ENCODE assay signal across 9 cellular contexts in the genomic region with DNA sequence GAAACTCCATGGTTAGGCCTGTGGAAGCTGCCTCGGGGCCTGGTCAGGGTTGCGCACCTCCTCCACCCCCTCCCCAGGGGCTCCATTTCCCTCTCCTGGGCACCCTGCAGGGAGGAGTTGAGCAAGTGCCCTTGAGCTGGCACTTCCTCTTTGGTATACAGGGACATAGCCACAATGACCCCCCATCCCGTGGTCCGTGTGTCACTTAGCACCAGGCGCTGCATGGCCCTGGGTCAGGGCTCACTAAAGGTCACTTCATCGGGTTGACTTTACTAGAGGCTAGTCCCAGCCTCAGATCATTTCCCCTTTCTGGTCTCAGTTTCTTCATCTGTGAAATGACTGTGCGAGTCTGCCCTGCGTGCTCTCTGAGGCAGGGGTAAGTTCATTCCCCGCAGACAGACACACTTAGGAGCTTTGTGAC. TPM values are rescaled to one million over a fixed set of nuclear protein-coding genes. Genes with fewer than 3 reads are reported as not detected.
DNase-seq lines count a peak whose midpoint lies in the region; ATAC-seq and TF ChIP-seq lines count a peak whose summit lies in the region.
"Had no signal": no experiment of that assay in that cellular context is flagged by ENCODE, and none has a peak within 500 bp of the region (broad histone marks: within the 10 kb centered on the region; RNA-seq: fewer than 3 reads in every experiment).

No MANE protein-coding gene starts in this region.

- H3K27ac Mint-ChIP-seq in activated T-helper 1 cell treated with anti-CD3 and anti-CD28 coated beads, Interleukin-12 subunit alpha, Interleukin-12 subunit beta, Interleukin-2, Interleukin-4 antibody, amounts not matched to agents 30 ng/mL and 10 ng/mL and 1 ng/mL, durations not matched to agents 14 hours and 24 hours and 36 hours: no peak overlapping the region

- WGBS in heart left ventricle, 4 donors: 55 to 75% (median 73%) methylated on average over 7 to 9 of the region's 9 CpGs

- H3K4me3 Mint-ChIP-seq in activated T-helper 1 cell treated with anti-CD3 and anti-CD28 coated beads, Interleukin-12 subunit alpha, Interleukin-12 subunit beta, Interleukin-2, Interleukin-4 antibody, amounts not matched to agents 30 ng/mL and 10 ng/mL and 1 ng/mL, durations not matched to agents 14 hours and 24 hours and 36 hours: no peak overlapping the region

- H3K9me3 ChIP-seq in heart left ventricle: no peaks in the 10 kb centered on the region

- no peak for TF ChIP-seq POLR2A in heart left ventricle (IDR thresholded peaks at IDR 0.05)

- H3K4me1 Mint-ChIP-seq in activated T-helper 1 cell treated with anti-CD3 and anti-CD28 coated beads, Interleukin-12 subunit alpha, Interleukin-12 subunit beta, Interleukin-2, Interleukin-4 antibody, amounts not matched to agents 30 ng/mL and 10 ng/mL and 1 ng/mL, durations not matched to agents 14 hours and 24 hours and 36 hours (ENCODE audit: low read depth): peaks cover 25% of the 10 kb centered on the region

- TF ChIP-seq CTCF in GM20000 (IDR thresholded peaks at IDR 0.05; ENCODE audit: extremely low read depth, missing control alignments): no peak
- TF ChIP-seq CTCF in heart left ventricle (IDR thresholded peaks at IDR 0.05): no peak

- H3K27ac ChIP-seq in heart left ventricle: peak overlapping the region; percentile 30 to 98 (median 94)
- H3K27ac ChIP-seq: C4-2B had no signal

- H3K36me3 ChIP-seq in heart left ventricle: peaks cover 0 to 4% (median 0%) of the 10 kb centered on the region in 9 donors

- H3K9me3 Mint-ChIP-seq in activated T-helper 1 cell treated with anti-CD3 and anti-CD28 coated beads, Interleukin-12 subunit alpha, Interleukin-12 subunit beta, Interleukin-2, Interleukin-4 antibody, amounts not matched to agents 30 ng/mL and 10 ng/mL and 1 ng/mL, durations not matched to agents 14 hours and 24 hours and 36 hours: no peaks in the 10 kb centered on the region

- peaks cover 13 to 98% (median 83%) of the 10 kb centered on the region in 12 donors for H3K4me1 ChIP-seq in heart left ventricle

- no peaks in the 10 kb centered on the region for H3K36me3 Mint-ChIP-seq in activated T-helper 1 cell treated with anti-CD3 and anti-CD28 coated beads, Interleukin-12 subunit alpha, Interleukin-12 subunit beta, Interleukin-2, Interleukin-4 antibody, amounts not matched to agents 30 ng/mL and 10 ng/mL and 1 ng/mL, durations not matched to agents 14 hours and 24 hours and 36 hours (ENCODE audit: low read depth)

- peak; percentile 40 for ATAC-seq in HG03521 (IDR thresholded peaks at IDR 0.05; ENCODE audit: unreplicated experiment)
- no peak for ATAC-seq in heart left ventricle

- no peak overlapping the region for H3K4me3 ChIP-seq in heart left ventricle

- peaks cover under 1% of the 10 kb centered on the region for H3K27me3 Mint-ChIP-seq in activated T-helper 1 cell treated with anti-CD3 and anti-CD28 coated beads, Interleukin-12 subunit alpha, Interleukin-12 subunit beta, Interleukin-2, Interleukin-4 antibody, amounts not matched to agents 30 ng/mL and 10 ng/mL and 1 ng/mL, durations not matched to agents 14 hours and 24 hours and 36 hours (ENCODE audit: insufficient read depth)

- DNase-seq in AML-193 (lab: John Stamatoyannopoulos, UW) (peak; percentile 94 to 95), GM20000 (ENCODE audit: low spot score) (peak; percentile 88), heart left ventricle (peak in 2 of 5 donors; percentile 59 to 68), NCI-H2196 treated with DMSO at 0.1 percent for 48 hours (lab: John Stamatoyannopoulos, UW; ENCODE audit: unreplicated experiment) (no peak), NCI-H1105 (lab: John Stamatoyannopoulos, UW) (no peak)
- no peak for DNase-seq in activated T-cell treated with anti-CD3 and anti-CD28 coated beads, Interleukin-2, amount 50 U/mL, for 48 hours
- DNase-seq in activated T-helper 1 cell treated with anti-CD3 and anti-CD28 coated beads, Interleukin-12 subunit alpha, Interleukin-12 subunit beta, Interleukin-2, Interleukin-4 antibody, amounts not matched to agents 30 ng/mL and 10 ng/mL and 1 ng/mL, durations not matched to agents 14 hours and 24 hours and 36 hours (ENCODE audit: low spot score): no peak

- no peaks in the 10 kb centered on the region for H3K27me3 ChIP-seq in heart left ventricle

- intact Hi-C loops in heart left ventricle (cut with DNase I): no loop called here
- intact Hi-C loops in activated T-helper 1 cell treated with anti-CD3 and anti-CD28 coated beads, Interleukin-12 subunit alpha, Interleukin-12 subunit beta, Interleukin-2, Interleukin-4 antibody, amounts not matched to agents 30 ng/mL and 10 ng/mL and 1 ng/mL, durations not matched to agents 14 hours and 24 hours and 36 hours (cut with micrococcal nuclease): no loop called here

RNA-seq across cellular contexts. Expression of gene CXXC5, which starts 16.1 kb away (rescaled TPM):
- total RNA-seq in heart left ventricle: 10 to 100 TPM; 29.8 to 74.6 (median 36.3) TPM
- polyA plus RNA-seq in heart left ventricle: 10 to 100 TPM; 32.8 to 44.5 TPM
- 0.88 and 1.7 TPM in 2 replicates for total RNA-seq in activated T-helper 1 cell treated with anti-CD3 and anti-CD28 coated beads, Interleukin-12 subunit alpha, Interleukin-12 subunit beta, Interleukin-2, Interleukin-4 antibody, amounts not matched to agents 30 ng/mL and 10 ng/mL and 1 ng/mL, durations not matched to agents 14 hours and 24 hours and 36 hours

Comparison
In these comparisons a context has a peak if more than half of its experiments do, and no peak if none do; other contexts are left out.
1. DNase-seq: peak in AML-193 (2 of 2) and GM20000 (single experiment); none in NCI-H2196 treated with DMSO at 0.1 percent for 48 hours (single experiment), NCI-H1105 (single experiment), activated T-cell treated with anti-CD3 and anti-CD28 coated beads, Interleukin-2, amount 50 U/mL, for 48 hours (0 of 2) and activated T-helper 1 cell treated with anti-CD3 and anti-CD28 coated beads, Interleukin-12 subunit alpha, Interleukin-12 subunit beta, Interleukin-2, Interleukin-4 antibody, amounts not matched to agents 30 ng/mL and 10 ng/mL and 1 ng/mL, durations not matched to agents 14 hours and 24 hours and 36 hours (single experiment).
2. RNA of gene CXXC5, which starts 16.1 kb away (total RNA-seq): 29.8 to 74.6 TPM in heart left ventricle; 0.88 to 1.7 TPM in activated T-helper 1 cell treated with anti-CD3 and anti-CD28 coated beads, Interleukin-12 subunit alpha, Interleukin-12 subunit beta, Interleukin-2, Interleukin-4 antibody, amounts not matched to agents 30 ng/mL and 10 ng/mL and 1 ng/mL, durations not matched to agents 14 hours and 24 hours and 36 hours; every median in the first group is over 10 times any median in the second.